Comparison of ENCODE assay signal across 20 cellular contexts in genomic region chr1:227038401-227038800, GRCh38.
"Had no signal": no experiment of that assay in that cellular context is flagged by ENCODE, and none has a peak within 500 bp of the region (broad histone marks: within the 10 kb centered on the region; RNA-seq: fewer than 3 reads in every experiment).

No MANE protein-coding gene starts in this region.

- ATAC-seq: esophagus mucosa; gastrocnemius medialis; heart left ventricle; left cardiac atrium; lower lobe of right lung; psoas muscle; right lobe of liver; stimulated activated memory B cell treated with anti-CD40 and anti-IgM and Interleukin-4, amounts not matched to agents 10 μg/mL and 1 μg/mL and 100 μg/mL, for 72 hours; T-helper 17 cell had no signal

- H3K36me3 Mint-ChIP-seq: activated naive CD8-positive, alpha-beta T cell treated with anti-CD3 and anti-CD28 coated beads, Interleukin-2, amount 10 ng/mL, durations not matched to agents 7 days and 5 days; immature natural killer cell; stimulated activated memory B cell treated with anti-CD40 and anti-IgM and Interleukin-4, amounts not matched to agents 10 μg/mL and 1 μg/mL and 100 μg/mL, for 72 hours had no signal

- H3K4me3 Mint-ChIP-seq: activated CD4-positive, alpha-beta T cell treated with anti-CD3 and anti-CD28 coated beads, Interleukin-2, amount 10 ng/mL, durations not matched to agents 7 days and 5 days; activated naive CD8-positive, alpha-beta T cell treated with anti-CD3 and anti-CD28 coated beads, Interleukin-2, amount 10 ng/mL, durations not matched to agents 7 days and 5 days; activated T-helper 1 cell treated with anti-CD3 and anti-CD28 coated beads, Interleukin-12 subunit alpha, Interleukin-12 subunit beta, Interleukin-2, Interleukin-4 antibody, amounts not matched to agents 30 ng/mL and 10 ng/mL and 1 ng/mL, durations not matched to agents 14 hours and 24 hours and 36 hours; immature natural killer cell; stimulated activated memory B cell treated with anti-CD40 and anti-IgM and Interleukin-4, amounts not matched to agents 10 μg/mL and 1 μg/mL and 100 μg/mL, for 72 hours; T-helper 17 cell had no signal

- H3K4me1 Mint-ChIP-seq: activated naive CD8-positive, alpha-beta T cell treated with anti-CD3 and anti-CD28 coated beads, Interleukin-2, amount 10 ng/mL, durations not matched to agents 7 days and 5 days; immature natural killer cell had no signal

- H3K9me3 Mint-ChIP-seq: activated CD4-positive, alpha-beta T cell treated with anti-CD3 and anti-CD28 coated beads, Interleukin-2, amount 10 ng/mL, durations not matched to agents 7 days and 5 days; activated naive CD8-positive, alpha-beta T cell treated with anti-CD3 and anti-CD28 coated beads, Interleukin-2, amount 10 ng/mL, durations not matched to agents 7 days and 5 days; activated T-helper 1 cell treated with anti-CD3 and anti-CD28 coated beads, Interleukin-12 subunit alpha, Interleukin-12 subunit beta, Interleukin-2, Interleukin-4 antibody, amounts not matched to agents 30 ng/mL and 10 ng/mL and 1 ng/mL, durations not matched to agents 14 hours and 24 hours and 36 hours; immature natural killer cell had no signal

- H3K27ac Mint-ChIP-seq: activated CD4-positive, alpha-beta T cell treated with anti-CD3 and anti-CD28 coated beads, Interleukin-2, amount 10 ng/mL, durations not matched to agents 7 days and 5 days; activated naive CD8-positive, alpha-beta T cell treated with anti-CD3 and anti-CD28 coated beads, Interleukin-2, amount 10 ng/mL, durations not matched to agents 7 days and 5 days; activated T-helper 1 cell treated with anti-CD3 and anti-CD28 coated beads, Interleukin-12 subunit alpha, Interleukin-12 subunit beta, Interleukin-2, Interleukin-4 antibody, amounts not matched to agents 30 ng/mL and 10 ng/mL and 1 ng/mL, durations not matched to agents 14 hours and 24 hours and 36 hours; stimulated activated memory B cell treated with anti-CD40 and anti-IgM and Interleukin-4, amounts not matched to agents 10 μg/mL and 1 μg/mL and 100 μg/mL, for 72 hours; T-helper 17 cell had no signal

- H3K4me1 ChIP-seq: gastrocnemius medialis, lower lobe of right lung, psoas muscle, right lobe of liver, spleen, vagina had no signal

- DNase-seq: activated CD4-positive, alpha-beta T cell treated with anti-CD3 and anti-CD28 coated beads, Interleukin-2, amount 10 ng/mL, durations not matched to agents 7 days and 5 days; activated naive CD4-positive, alpha-beta T cell; activated naive CD8-positive, alpha-beta T cell treated with anti-CD3 and anti-CD28 coated beads, Interleukin-2, amount 10 ng/mL, durations not matched to agents 7 days and 5 days; anterior cingulate cortex; gastrocnemius medialis; heart left ventricle; immature natural killer cell; left cardiac atrium; lower lobe of right lung; psoas muscle; right lobe of liver; spleen; stimulated activated CD4-positive, alpha-beta T cell treated with anti-CD3 and anti-CD28 coated beads, Interleukin-1b, Interleukin-23, amount 100 ng/mL, for 48 hours; T-helper 17 cell; transverse colon had no signal

- H3K36me3 ChIP-seq: right lobe of liver had no signal

- H3K27me3 ChIP-seq: gastrocnemius medialis, heart left ventricle, right lobe of liver, spleen, transverse colon, vagina had no signal

- H3K4me3 ChIP-seq: coronary artery, gastrocnemius medialis, heart left ventricle, lower lobe of right lung, psoas muscle, right lobe of liver, spleen, transverse colon, vagina had no signal

- H3K27ac ChIP-seq: coronary artery, gastrocnemius medialis, heart left ventricle, lower lobe of right lung, psoas muscle, right lobe of liver, spleen, transverse colon, vagina had no signal

- H3K9me3 ChIP-seq: gastrocnemius medialis, heart left ventricle, psoas muscle, right lobe of liver, transverse colon, vagina had no signal
